ENCODE assay signal across 8 cellular contexts in genomic region chr19:57362997-57363705, GRCh38. TPM values are rescaled to one million over a fixed set of nuclear protein-coding genes. Genes with fewer than 3 reads are reported as not detected.
DNase-seq lines count a peak whose midpoint lies in the region; ATAC-seq and TF ChIP-seq lines count a peak whose summit lies in the region.

Gene TRAPPC2B (plus strand): TSS chr19:57363551. CDS start chr19:57364834, 1,283 bp downstream.
Gene ZNF547 (plus strand): TSS chr19:57363551. CDS start chr19:57368556, 5,005 bp downstream.

- ATAC-seq in GM19035 (IDR thresholded peaks at IDR 0.05; ENCODE audit: unreplicated experiment) (peak; percentile 96), HG03342 (IDR thresholded peaks at IDR 0.05; ENCODE audit: unreplicated experiment) (peak; percentile 90)
- ATAC-seq in activated CD4-positive, CD25-positive, alpha-beta regulatory T cell treated with anti-CD3 and anti-CD28 coated beads, Interleukin-2, amount 50 U/mL, for 24 hours, result peak; percentile 96

- H3K27ac ChIP-seq in spleen, result peak within 1 kb of the TSS; percentile 76 to 98 (median 96)

- intact Hi-C loops in spleen (cut with DNase I; ENCODE audit: low total_unique reads), result no loop called here

- peaks cover 3 to 50% (median 22%) of the 10 kb centered on the region in 6 donors for H3K4me1 ChIP-seq in spleen

- peaks cover 0 to 71% (median 39%) of the 10 kb centered on the region in 8 donors for H3K9me3 ChIP-seq in spleen

- WGBS in spleen, 5 donors, result 1 to 4% (median 1%) methylated on average over 16 to 50 of the region's 50 CpGs

- peak; percentile 11 to 15 (median 14) for TF ChIP-seq POLR2A in spleen (IDR thresholded peaks at IDR 0.05)

- H3K27me3 ChIP-seq in spleen (replicated peaks in 1 of 7), result no peaks in the 10 kb centered on the region

- DNase-seq in AG10803 (ENCODE audit: low read depth) (peak; percentile 100), NCI-H446 (lab: John Stamatoyannopoulos, UW) (peak; percentile 97 to 99), cerebellar cortex (ENCODE audit: low spot score) (peak; percentile 100), iris pigment epithelial cell (ENCODE audit: low read depth) (peak; percentile 100), spleen (peak; percentile 98)

- no peak for TF ChIP-seq CTCF in AG10803 (conservative IDR thresholded peaks at IDR 0.05; ENCODE audit: low read length)
- no peak for TF ChIP-seq CTCF in spleen (IDR thresholded peaks at IDR 0.05 in 8 of 11, conservative IDR thresholded peaks at IDR 0.05 in 3 of 11)

- H3K4me3 ChIP-seq in AG10803 (ENCODE audit: low read length) (peak within 1 kb of the TSS; percentile 86), spleen (peak within 1 kb of the TSS; percentile 57 to 89 (median 63))

- peaks cover 0 to 33% (median 7%) of the 10 kb centered on the region in 6 donors for H3K36me3 ChIP-seq in spleen

RNA-seq across cellular contexts. Expression of gene TRAPPC2B, which starts in this region (rescaled TPM):
- 10 to 100 TPM in 4 of 7 donors, 1 to 10 TPM in 3; 7.7 to 36.6 (median 18.0) TPM for total RNA-seq in spleen
- polyA plus RNA-seq in spleen, result 10 to 100 TPM; 20.2 to 24.0 (median 23.6) TPM

RNA-seq across cellular contexts. Expression of gene ZNF547, which starts in this region (rescaled TPM):
- 1 to 10 TPM; 3.3 to 8.8 (median 5.4) TPM for total RNA-seq in spleen
- polyA plus RNA-seq in spleen, result 1 to 10 TPM; 2.3 to 3.5 (median 3.5) TPM

Comparison
In these comparisons a context has a peak if more than half of its experiments do, and no peak if none do; other contexts are left out.
1. Peak in every context shown above with its lines: DNase-seq, ATAC-seq, H3K4me3 ChIP-seq and H3K27ac ChIP-seq.